ENCODE assay signal across 32 cellular contexts in the genomic region with DNA sequence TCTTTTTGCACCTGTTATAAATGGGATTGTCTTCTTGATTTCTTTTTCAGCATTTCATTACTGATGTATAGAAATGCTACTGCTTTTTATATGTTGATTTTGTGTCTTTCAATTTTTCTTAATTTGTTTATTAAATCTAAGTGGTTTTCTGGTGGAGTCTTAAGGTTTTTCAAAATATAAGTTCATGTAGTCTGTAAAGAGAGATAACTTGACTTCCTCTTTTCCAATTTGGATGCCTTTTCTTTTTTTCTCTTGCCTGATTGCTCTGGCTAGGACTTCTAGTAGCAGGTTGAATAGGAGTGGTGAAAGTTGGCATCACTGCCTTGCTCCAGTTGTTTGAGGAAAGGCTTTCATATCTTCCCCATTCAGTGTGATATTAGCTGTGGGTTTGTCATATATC. TPM values are rescaled to one million over a fixed set of nuclear protein-coding genes. Genes with fewer than 3 reads are reported as not detected.
"Had no signal": no experiment of that assay in that cellular context is flagged by ENCODE, and none has a peak within 500 bp of the region (broad histone marks: within the 10 kb centered on the region; RNA-seq: fewer than 3 reads in every experiment).

No MANE protein-coding gene starts in this region.

- H3K4me3 Mint-ChIP-seq: activated CD4-positive, alpha-beta memory T cell treated with anti-CD3 and anti-CD28 coated beads, Interleukin-2, amount 10 ng/mL, durations not matched to agents 7 days and 5 days; activated CD8-positive, alpha-beta memory T cell treated with anti-CD3 and anti-CD28 coated beads, Interleukin-2, amount 10 ng/mL, durations not matched to agents 7 days and 5 days; activated naive CD4-positive, alpha-beta T cell treated with anti-CD3 and anti-CD28 coated beads, Interleukin-2, amount 10 ng/mL, durations not matched to agents 7 days and 5 days; activated naive CD8-positive, alpha-beta T cell; activated naive CD8-positive, alpha-beta T cell treated with anti-CD3 and anti-CD28 coated beads, Interleukin-2, amount 50 U/mL, for 24 hours; T-helper 1 cell treated with Interleukin-12 subunit alpha and Interleukin-12 subunit beta and Interleukin-4 antibody, amounts not matched to agents 30 μg/mL and 1 μg/mL, for 36 hours; T-helper 2 cell treated with Interferon-gamma antibody and Interleukin-4, amounts not matched to agents 5 μg/mL and 100 μg/mL, for 36 hours had no signal

- FAIRE-seq: colon, RCC 7860, TTC549 had no signal

- H3K27ac ChIP-seq: brain microvascular endothelial cell, PC-9, RWPE1, WERI-Rb-1 had no signal

- H3K4me1 Mint-ChIP-seq: activated CD4-positive, alpha-beta memory T cell treated with anti-CD3 and anti-CD28 coated beads, Interleukin-2, amount 10 ng/mL, durations not matched to agents 7 days and 5 days; activated CD8-positive, alpha-beta memory T cell treated with anti-CD3 and anti-CD28 coated beads, Interleukin-2, amount 10 ng/mL, durations not matched to agents 7 days and 5 days; activated naive CD4-positive, alpha-beta T cell treated with anti-CD3 and anti-CD28 coated beads, Interleukin-2, amount 10 ng/mL, durations not matched to agents 7 days and 5 days; activated naive CD8-positive, alpha-beta T cell treated with anti-CD3 and anti-CD28 coated beads, Interleukin-2, amount 50 U/mL, for 24 hours had no signal

- H3K4me2 ChIP-seq: PC-9 had no signal

- H3K36me3 ChIP-seq: brain microvascular endothelial cell, WERI-Rb-1 had no signal

- H3K4me3 ChIP-seq: PC-9 had no signal

- H3K27me3 ChIP-seq: brain microvascular endothelial cell had no signal

- H3K36me3 Mint-ChIP-seq: activated CD8-positive, alpha-beta memory T cell treated with anti-CD3 and anti-CD28 coated beads, Interleukin-2, amount 10 ng/mL, durations not matched to agents 7 days and 5 days; activated naive CD4-positive, alpha-beta T cell treated with anti-CD3 and anti-CD28 coated beads, Interleukin-2, amount 10 ng/mL, durations not matched to agents 7 days and 5 days; activated naive CD8-positive, alpha-beta T cell had no signal

- H2AFZ ChIP-seq: PC-9 had no signal

- DNase-seq: activated CD4-positive, alpha-beta memory T cell treated with anti-CD3 and anti-CD28 coated beads, Interleukin-2, amount 10 ng/mL, durations not matched to agents 7 days and 5 days; activated CD4-positive, alpha-beta T cell treated with anti-CD3 and anti-CD28 coated beads for 1 hour; activated CD4-positive, alpha-beta T cell treated with anti-CD3 and anti-CD28 coated beads for 48 hours; activated CD4-positive, CD25-positive, alpha-beta regulatory T cell; activated CD8-positive, alpha-beta memory T cell treated with anti-CD3 and anti-CD28 coated beads for 24 hours; activated CD8-positive, alpha-beta memory T cell treated with anti-CD3 and anti-CD28 coated beads, Interleukin-2, amount 10 ng/mL, durations not matched to agents 7 days and 5 days; activated CD8-positive, alpha-beta memory T cell treated with anti-CD3 and anti-CD28 coated beads, Interleukin-2, amount 50 U/mL, for 48 hours; activated effector memory CD4-positive, alpha-beta T cell treated with Interleukin-2 at 50 U/mL for 16 hours; activated naive CD4-positive, alpha-beta T cell treated with anti-CD3 and anti-CD28 coated beads, Interleukin-2, amount 10 ng/mL, durations not matched to agents 7 days and 5 days; activated naive CD8-positive, alpha-beta T cell treated with anti-CD3 and anti-CD28 coated beads, Interleukin-2, amount 50 U/mL, for 24 hours; activated T-cell treated with anti-CD3 and anti-CD28 coated beads, Interleukin-2, amount 50 U/mL, for 48 hours; central memory CD4-positive, alpha-beta T cell; NCI-H1105; NCI-H1417 treated with DMSO at 0.1 percent for 48 hours; NCI-H187 treated with DMSO at 0.1 percent for 48 hours; NCI-H2081; NCI-H2171 treated with DMSO at 0.1 percent for 48 hours; NCI-H2227 treated with DMSO at 0.1 percent for 48 hours; NCI-H524 treated with DMSO at 0.1 percent for 48 hours; NCI-H748 treated with DMSO at 0.1 percent for 48 hours; NK-92 treated with Interleukin-12 subunit alpha and Interleukin-12 subunit beta, amount 100 ng/mL, for 24 hours; PC-9; WERI-Rb-1 had no signal

- H3K9me3 Mint-ChIP-seq: activated CD4-positive, alpha-beta memory T cell treated with anti-CD3 and anti-CD28 coated beads, Interleukin-2, amount 10 ng/mL, durations not matched to agents 7 days and 5 days; activated naive CD4-positive, alpha-beta T cell treated with anti-CD3 and anti-CD28 coated beads, Interleukin-2, amount 10 ng/mL, durations not matched to agents 7 days and 5 days; activated naive CD8-positive, alpha-beta T cell treated with anti-CD3 and anti-CD28 coated beads, Interleukin-2, amount 50 U/mL, for 24 hours; T-helper 1 cell treated with Interleukin-12 subunit alpha and Interleukin-12 subunit beta and Interleukin-4 antibody, amounts not matched to agents 30 μg/mL and 1 μg/mL, for 36 hours; T-helper 2 cell treated with Interferon-gamma antibody and Interleukin-4, amounts not matched to agents 5 μg/mL and 100 μg/mL, for 36 hours had no signal

- ATAC-seq: activated CD8-positive, alpha-beta memory T cell treated with anti-CD3 and anti-CD28 coated beads, Interleukin-2, amount 10 ng/mL, durations not matched to agents 7 days and 5 days; activated naive CD8-positive, alpha-beta T cell treated with anti-CD3 and anti-CD28 coated beads, Interleukin-2, amount 50 U/mL, for 24 hours; Right ventricle myocardium inferior had no signal

- H3K27ac Mint-ChIP-seq: activated CD4-positive, alpha-beta memory T cell treated with anti-CD3 and anti-CD28 coated beads, Interleukin-2, amount 10 ng/mL, durations not matched to agents 7 days and 5 days; activated CD8-positive, alpha-beta memory T cell treated with anti-CD3 and anti-CD28 coated beads, Interleukin-2, amount 10 ng/mL, durations not matched to agents 7 days and 5 days; activated naive CD4-positive, alpha-beta T cell treated with anti-CD3 and anti-CD28 coated beads, Interleukin-2, amount 10 ng/mL, durations not matched to agents 7 days and 5 days; activated naive CD8-positive, alpha-beta T cell; activated naive CD8-positive, alpha-beta T cell treated with anti-CD3 and anti-CD28 coated beads, Interleukin-2, amount 50 U/mL, for 24 hours; T-helper 1 cell treated with Interleukin-12 subunit alpha and Interleukin-12 subunit beta and Interleukin-4 antibody, amounts not matched to agents 30 μg/mL and 1 μg/mL, for 36 hours; T-helper 2 cell treated with Interferon-gamma antibody and Interleukin-4, amounts not matched to agents 5 μg/mL and 100 μg/mL, for 36 hours had no signal

RNA-seq across cellular contexts. Expression of a gene that starts 28.6 kb away (rescaled TPM):
- total RNA-seq: activated CD4-positive, alpha-beta memory T cell treated with anti-CD3 and anti-CD28 coated beads, Interleukin-2, amount 10 ng/mL, durations not matched to agents 7 days and 5 days; activated CD8-positive, alpha-beta memory T cell treated with anti-CD3 and anti-CD28 coated beads, Interleukin-2, amount 10 ng/mL, durations not matched to agents 7 days and 5 days had no signal
